In genomic region chrX:110462957-110463356, GRCh38 we compare ENCODE assay signal across 16 cellular contexts.
DNase-seq lines count a peak whose midpoint lies in the region; ATAC-seq, FAIRE-seq and TF ChIP-seq lines count a peak whose summit lies in the region.
"Had no signal": no experiment of that assay in that cellular context is flagged by ENCODE, and none has a peak within 500 bp of the region (broad histone marks: within the 10 kb centered on the region; RNA-seq: fewer than 3 reads in every experiment).

No MANE protein-coding gene starts in this region.

- no peak overlapping the region for H3K27ac Mint-ChIP-seq in activated CD4-positive, alpha-beta T cell treated with anti-CD3 and anti-CD28 coated beads for 36 hours
- H3K27ac Mint-ChIP-seq: T-helper 1 cell treated with Interleukin-12 subunit alpha and Interleukin-12 subunit beta and Interleukin-4 antibody, amounts not matched to agents 30 μg/mL and 1 μg/mL, for 36 hours had no signal

- TF ChIP-seq CTCF in MM.1S (IDR thresholded peaks at IDR 0.05; ENCODE audit: low read length) (peak; percentile 19), K562 (IDR thresholded peaks at IDR 0.05 in 2 of 3, conservative IDR thresholded peaks at IDR 0.05 in 1 of 3; ENCODE audit: insufficient read depth in 2 of 3, low read depth in 1 of 3, low read length in 3 of 3) (peak in 2 of 3 experiments; percentile 23 to 24; a peak in 2 of 6 replicates), retinal pigment epithelial cell (conservative IDR thresholded peaks at IDR 0.05; ENCODE audit: low read depth, low read length) (peak; percentile 52)

- H3K36me3 ChIP-seq in MM.1S (replicated peaks; ENCODE audit: insufficient read depth, low read length) (no peaks in the 10 kb centered on the region), K562 (ENCODE audit: control insufficient read depth, insufficient read depth, low read length) (no peaks in the 10 kb centered on the region)
- H3K36me3 ChIP-seq: upper lobe of right lung had no signal

- FAIRE-seq in K562 (lab: Jason Lieb, UNC) = no peak
- FAIRE-seq: bronchial epithelial cell, endometrium had no signal

- in situ Hi-C loops in K562 (cut with MboI) = loop anchor here (25.0 kb wide), 1 partner anchor 199 kb away; no protein-coding TSS in a partner anchor

- H3K4me1 ChIP-seq in MM.1S (ENCODE audit: low read length) (no peaks in the 10 kb centered on the region), K562 (replicated peaks in 1 of 2; ENCODE audit: control insufficient read depth in 2 of 2, insufficient read depth in 2 of 2, low read length in 2 of 2) (no peaks in the 10 kb centered on the region)
- H3K4me1 ChIP-seq: upper lobe of right lung had no signal

- no peak for TF ChIP-seq POLR2A in K562 (conservative IDR thresholded peaks at IDR 0.05)

- no peaks in the 10 kb centered on the region for H3K9me3 Mint-ChIP-seq in activated CD4-positive, alpha-beta T cell treated with anti-CD3 and anti-CD28 coated beads for 36 hours (ENCODE audit: low read depth)
- H3K9me3 Mint-ChIP-seq: T-helper 1 cell treated with Interleukin-12 subunit alpha and Interleukin-12 subunit beta and Interleukin-4 antibody, amounts not matched to agents 30 μg/mL and 1 μg/mL, for 36 hours had no signal

- peak; percentile 0 for DNase-seq in NCI-H2171 treated with DMSO at 0.1 percent for 48 hours (lab: John Stamatoyannopoulos, UW)
- DNase-seq in NCI-H2171 (lab: John Stamatoyannopoulos, UW) = no peak
- DNase-seq in MM.1S = no peak
- DNase-seq in K562 (ENCODE audit: extremely low read depth in 1 of 4, low spot score in 3 of 4) = no peak
- no peak for DNase-seq in retinal pigment epithelial cell (ENCODE audit: low read depth)
- no peak for DNase-seq in SW 1271 (lab: John Stamatoyannopoulos, UW)
- DNase-seq in activated CD4-positive, alpha-beta T cell treated with anti-CD3 and anti-CD28 coated beads for 36 hours = no peak
- DNase-seq in LoVo (ENCODE audit: low spot score) = no peak
- DNase-seq: activated CD4-positive, alpha-beta T cell treated with anti-CD3 and anti-CD28 coated beads, Interleukin-2, amount 50 U/mL, for 4 hours; activated effector memory CD4-positive, alpha-beta T cell treated with Interleukin-2 at 50 U/mL for 16 hours; AML-193; NCI-H1092; upper lobe of right lung had no signal

- H3K27me3 ChIP-seq in MM.1S (replicated peaks; ENCODE audit: insufficient read depth, low read length) (no peaks in the 10 kb centered on the region), K562 (ENCODE audit: control insufficient read depth in 2 of 2, insufficient read depth in 2 of 2, low read length in 2 of 2) (no peaks in the 10 kb centered on the region)
- H3K27me3 ChIP-seq: upper lobe of right lung had no signal

- CTCF ChIA-PET in K562 (lab: Yijun Ruan, JAX; ENCODE audit: low intra/inter-chr PET ratio) = no interaction called here
- CTCF ChIA-PET in activated CD4-positive, alpha-beta T cell treated with anti-CD3 and anti-CD28 coated beads for 36 hours (lab: Charles Lee) = no interaction called here

- H3K9ac ChIP-seq in MM.1S (ENCODE audit: low read length) (no peak overlapping the region), K562 (ENCODE audit: insufficient read depth in 1 of 2, low read depth in 2 of 2, low read length in 2 of 2) (no peak overlapping the region)

- no peaks in the 10 kb centered on the region for H4K20me1 ChIP-seq in MM.1S (ENCODE audit: insufficient read depth, low read length)
- H4K20me1 ChIP-seq in K562 (replicated peaks; ENCODE audit: control insufficient read depth, insufficient read depth, low read length) = no peaks in the 10 kb centered on the region

- H3K27me3 Mint-ChIP-seq in activated CD4-positive, alpha-beta T cell treated with anti-CD3 and anti-CD28 coated beads for 36 hours = peaks cover 11% of the 10 kb centered on the region

- peak in 1 of 2 experiments; percentile 18; a peak in 1 of 4 replicates for TF ChIP-seq RAD21 in K562 (CRISPR knock-in tag; conservative IDR thresholded peaks at IDR 0.05 in 1 of 2, IDR thresholded peaks at IDR 0.05 in 1 of 2)

- ATAC-seq in K562 = no peak
- no peak for ATAC-seq in activated CD4-positive, alpha-beta T cell treated with anti-CD3 and anti-CD28 coated beads for 36 hours
- ATAC-seq: upper lobe of right lung had no signal

- H3K79me2 ChIP-seq in MM.1S (ENCODE audit: low read length) = no peaks in the 10 kb centered on the region
- H3K79me2 ChIP-seq in K562 (ENCODE audit: control insufficient read depth, insufficient read depth, low read length) = no peaks in the 10 kb centered on the region

- H3K27ac ChIP-seq in MM.1S (ENCODE audit: low read length) (no peak overlapping the region), K562 (ENCODE audit: extremely low read depth, low read depth, low read length) (no peak overlapping the region)
- H3K27ac ChIP-seq: upper lobe of right lung had no signal

- POLR2A ChIA-PET in K562 (lab: Yijun Ruan, JAX) = no interaction called here
- POLR2A ChIA-PET in activated CD4-positive, alpha-beta T cell treated with anti-CD3 and anti-CD28 coated beads for 36 hours (lab: Charles Lee) = no interaction called here

- intact Hi-C loops in K562 (cut with micrococcal nuclease) = no loop called here
- intact Hi-C loops in activated CD4-positive, alpha-beta T cell treated with anti-CD3 and anti-CD28 coated beads for 36 hours (cut with DNase I, micrococcal nuclease) = no loop called here

- no peaks in the 10 kb centered on the region for H3K9me1 ChIP-seq in K562 (ENCODE audit: control insufficient read depth, insufficient read depth, low read length)

- H3K4me2 ChIP-seq in MM.1S (ENCODE audit: low read depth, low read length) (no peak overlapping the region), K562 (ENCODE audit: insufficient read depth, low read length) (no peak overlapping the region)

- H3K9me3 ChIP-seq in MM.1S (replicated peaks; ENCODE audit: insufficient read depth, low read length) (no peaks in the 10 kb centered on the region), K562 (replicated peaks; ENCODE audit: control insufficient read depth, insufficient read depth, low read depth, low read length) (no peaks in the 10 kb centered on the region)
- H3K9me3 ChIP-seq: upper lobe of right lung had no signal

- no peak overlapping the region for H3K4me3 ChIP-seq in MM.1S (ENCODE audit: low read length)
- no peak overlapping the region for H3K4me3 ChIP-seq in K562
- H3K4me3 ChIP-seq in retinal pigment epithelial cell (ENCODE audit: low read length) = no peak overlapping the region
- H3K4me3 ChIP-seq: upper lobe of right lung had no signal

- no peak for TF ChIP-seq EP300 in K562 (IDR thresholded peaks at IDR 0.05; ENCODE audit: low read length)

- H2AFZ ChIP-seq in MM.1S (ENCODE audit: low read length) (no peak overlapping the region), K562 (ENCODE audit: low read depth, low read length) (no peak overlapping the region)

- H3K36me3 Mint-ChIP-seq in activated CD4-positive, alpha-beta T cell treated with anti-CD3 and anti-CD28 coated beads for 36 hours (ENCODE audit: low read depth) = no peaks in the 10 kb centered on the region

- H3K9me2 ChIP-seq in MM.1S (replicated peaks; ENCODE audit: insufficient read depth, low read length) = no peaks in the 10 kb centered on the region

- no peaks in the 10 kb centered on the region for H3F3A ChIP-seq in MM.1S (ENCODE audit: insufficient read depth, low read length)

- H3K4me3 Mint-ChIP-seq in activated CD4-positive, alpha-beta T cell treated with anti-CD3 and anti-CD28 coated beads for 36 hours = no peak overlapping the region
- H3K4me3 Mint-ChIP-seq: T-helper 1 cell treated with Interleukin-12 subunit alpha and Interleukin-12 subunit beta and Interleukin-4 antibody, amounts not matched to agents 30 μg/mL and 1 μg/mL, for 36 hours had no signal

- no peaks in the 10 kb centered on the region for H3K4me1 Mint-ChIP-seq in activated CD4-positive, alpha-beta T cell treated with anti-CD3 and anti-CD28 coated beads for 36 hours

- BruUV-seq in K562 (replicated peaks; lab: Mats Ljungman, UMichigan) = no TSS peak

TF ChIP-seq in K562, 482 proteins besides CTCF, POLR2A, EP300 and RAD21 (continues in another document):
- no peak for TF ChIP-seq CREB1 (IDR thresholded peaks at IDR 0.05)
- no peak for TF ChIP-seq CREB1 (CRISPR knock-in tag; IDR thresholded peaks at IDR 0.05)
- TF ChIP-seq, protein P1, sequence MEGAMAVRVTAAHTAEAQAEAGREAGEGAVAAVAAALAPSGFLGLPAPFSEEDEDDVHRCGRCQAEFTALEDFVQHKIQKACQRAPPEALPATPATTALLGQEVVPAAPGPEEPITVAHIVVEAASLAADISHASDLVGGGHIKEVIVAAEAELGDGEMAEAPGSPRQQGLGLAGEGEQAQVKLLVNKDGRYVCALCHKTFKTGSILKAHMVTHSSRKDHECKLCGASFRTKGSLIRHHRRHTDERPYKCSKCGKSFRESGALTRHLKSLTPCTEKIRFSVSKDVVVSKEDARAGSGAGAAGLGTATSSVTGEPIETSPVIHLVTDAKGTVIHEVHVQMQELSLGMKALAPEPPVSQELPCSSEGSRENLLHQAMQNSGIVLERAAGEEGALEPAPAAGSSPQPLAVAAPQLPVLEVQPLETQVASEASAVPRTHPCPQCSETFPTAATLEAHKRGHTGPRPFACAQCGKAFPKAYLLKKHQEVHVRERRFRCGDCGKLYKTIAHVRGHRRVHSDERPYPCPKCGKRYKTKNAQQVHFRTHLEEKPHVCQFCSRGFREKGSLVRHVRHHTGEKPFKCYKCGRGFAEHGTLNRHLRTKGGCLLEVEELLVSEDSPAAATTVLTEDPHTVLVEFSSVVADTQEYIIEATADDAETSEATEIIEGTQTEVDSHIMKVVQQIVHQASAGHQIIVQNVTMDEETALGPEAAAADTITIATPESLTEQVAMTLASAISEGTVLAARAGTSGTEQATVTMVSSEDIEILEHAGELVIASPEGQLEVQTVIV (CRISPR knock-in tag; IDR thresholded peaks at IDR 0.05; ENCODE audit: borderline replicate concordance) = no peak
- TF ChIP-seq TEAD2 (tag; IDR thresholded peaks at IDR 0.05) = no peak
- TF ChIP-seq, protein P2, sequence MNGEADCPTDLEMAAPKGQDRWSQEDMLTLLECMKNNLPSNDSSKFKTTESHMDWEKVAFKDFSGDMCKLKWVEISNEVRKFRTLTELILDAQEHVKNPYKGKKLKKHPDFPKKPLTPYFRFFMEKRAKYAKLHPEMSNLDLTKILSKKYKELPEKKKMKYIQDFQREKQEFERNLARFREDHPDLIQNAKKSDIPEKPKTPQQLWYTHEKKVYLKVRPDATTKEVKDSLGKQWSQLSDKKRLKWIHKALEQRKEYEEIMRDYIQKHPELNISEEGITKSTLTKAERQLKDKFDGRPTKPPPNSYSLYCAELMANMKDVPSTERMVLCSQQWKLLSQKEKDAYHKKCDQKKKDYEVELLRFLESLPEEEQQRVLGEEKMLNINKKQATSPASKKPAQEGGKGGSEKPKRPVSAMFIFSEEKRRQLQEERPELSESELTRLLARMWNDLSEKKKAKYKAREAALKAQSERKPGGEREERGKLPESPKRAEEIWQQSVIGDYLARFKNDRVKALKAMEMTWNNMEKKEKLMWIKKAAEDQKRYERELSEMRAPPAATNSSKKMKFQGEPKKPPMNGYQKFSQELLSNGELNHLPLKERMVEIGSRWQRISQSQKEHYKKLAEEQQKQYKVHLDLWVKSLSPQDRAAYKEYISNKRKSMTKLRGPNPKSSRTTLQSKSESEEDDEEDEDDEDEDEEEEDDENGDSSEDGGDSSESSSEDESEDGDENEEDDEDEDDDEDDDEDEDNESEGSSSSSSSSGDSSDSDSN (IDR thresholded peaks at IDR 0.05; ENCODE audit: borderline replicate concordance in 1 of 2, low read depth in 2 of 2, low read length in 2 of 2) = no peak
- no peak for TF ChIP-seq ZNF354B (CRISPR knock-in tag; IDR thresholded peaks at IDR 0.05)
